27 cellular contexts compared by ENCODE assay signal in genomic region chr17:73658821-73659220, GRCh38. TPM values are rescaled to one million over a fixed set of nuclear protein-coding genes. Genes with fewer than 3 reads are reported as not detected.
"Had no signal": no experiment of that assay in that cellular context is flagged by ENCODE, and none has a peak within 500 bp of the region (broad histone marks: within the 10 kb centered on the region; RNA-seq: fewer than 3 reads in every experiment).

No MANE protein-coding gene starts in this region.

- ATAC-seq: heart right ventricle; left cardiac atrium; left lung; lower lobe of right lung; naive thymus-derived CD4-positive, alpha-beta T cell; pancreas; right cardiac atrium; sciatic nerve; stimulated activated effector memory CD8-positive, alpha-beta T cell treated with anti-CD3 and anti-CD28 coated beads, Interleukin-12 subunit alpha, Interleukin-12 subunit beta, amount 100 ng/mL, for 72 hours had no signal

- H3K4me3 ChIP-seq: heart right ventricle, hepatocyte, left lung, lower lobe of right lung, pancreas, prostate gland, skin epidermis, suprapubic skin, thoracic aorta, tibial artery, uterus had no signal

- H3K36me3 ChIP-seq: heart right ventricle, left lung, lower lobe of right lung, pancreas, prostate gland, suprapubic skin, thoracic aorta, tibial artery, uterus had no signal

- H3K9me3 ChIP-seq: pancreas, prostate gland, suprapubic skin, uterus had no signal

- H3K4me1 ChIP-seq: left lung, lower lobe of right lung, pancreas, prostate gland, tibial artery, uterus had no signal

- H3K27me3 ChIP-seq: left lung, pancreas, uterus had no signal

- DNase-seq: heart right ventricle; kidney glomerular epithelial cell; left cardiac atrium; left lung; lower lobe of right lung; mesendoderm; naive thymus-derived CD4-positive, alpha-beta T cell; nucleus accumbens; pancreas; posterior cingulate gyrus; retina; right cardiac atrium; stimulated activated CD4-positive, alpha-beta T cell treated with anti-CD3 and anti-CD28 coated beads, Interleukin-12 subunit alpha, Interleukin-12 subunit beta, amount 100 ng/mL, for 4 hours; stimulated activated CD4-positive, alpha-beta T cell treated with anti-CD3 and anti-CD28 coated beads, Interleukin-15, amount 100 ng/mL, for 24 hours; stimulated activated CD4-positive, alpha-beta T cell treated with anti-CD3 and anti-CD28 coated beads, Interleukin-2, amount 100 ng/mL, for 24 hours; stimulated activated CD4-positive, alpha-beta T cell treated with anti-CD3 and anti-CD28 coated beads, Interleukin-4, amount 100 ng/mL, for 24 hours; stimulated activated naive CD4-positive, alpha-beta T cell; tibial artery; uterus had no signal

- H3K27ac ChIP-seq: heart right ventricle, hepatocyte, left lung, lower lobe of right lung, pancreas, prostate gland, skin epidermis, suprapubic skin, thoracic aorta, tibial artery, uterus had no signal

RNA-seq across cellular contexts. Expression of gene SDK2, which starts 14.6 kb away (rescaled TPM):
- total RNA-seq: myocyte had no signal
